ENCODE assay signal across 12 cellular contexts in the genomic region with DNA sequence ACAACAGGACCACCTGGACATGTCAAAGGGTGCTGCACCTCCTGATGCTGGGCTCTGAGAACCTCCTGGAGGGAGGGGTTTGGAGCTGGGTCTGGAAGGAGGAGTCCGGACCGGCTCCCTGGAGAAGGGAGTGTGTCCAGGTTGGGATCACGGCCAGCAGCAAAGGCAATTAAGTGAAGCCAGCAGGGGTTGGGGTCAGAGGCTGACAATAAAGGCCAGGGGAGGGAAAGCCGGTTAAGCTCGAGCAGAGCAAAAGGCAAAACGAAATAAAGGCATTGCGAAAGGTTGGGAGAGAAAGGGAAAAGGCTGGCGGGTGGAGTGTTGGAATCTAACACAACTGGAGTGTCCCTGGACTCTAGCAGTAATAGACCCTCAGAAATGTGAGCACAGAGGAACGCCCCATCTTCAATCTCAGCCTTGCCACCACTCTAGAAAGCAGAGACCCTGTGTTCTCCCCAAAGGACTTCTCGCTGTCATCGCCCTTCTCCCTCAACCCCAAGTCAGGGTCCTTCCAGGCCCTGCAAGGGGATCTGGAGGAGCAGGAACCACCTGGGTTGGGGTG. TPM values are rescaled to one million over a fixed set of nuclear protein-coding genes. Genes with fewer than 3 reads are reported as not detected.
DNase-seq lines count a peak whose midpoint lies in the region; ATAC-seq and TF ChIP-seq lines count a peak whose summit lies in the region.
"Had no signal": no experiment of that assay in that cellular context is flagged by ENCODE, and none has a peak within 500 bp of the region (broad histone marks: within the 10 kb centered on the region; RNA-seq: fewer than 3 reads in every experiment).

No MANE protein-coding gene starts in this region.

- intact Hi-C loops in PC-3 (cut with micrococcal nuclease): no loop called here

- H3K9me3 ChIP-seq in PC-3 (ENCODE audit: low read length): no peaks in the 10 kb centered on the region
- H3K9me3 ChIP-seq in endodermal cell (ENCODE audit: control insufficient read depth, low read length): no peaks in the 10 kb centered on the region
- H3K9me3 ChIP-seq: gastroesophageal sphincter had no signal

- H3K27me3 ChIP-seq in PC-3 (ENCODE audit: low read length) (peaks cover 37% of the 10 kb centered on the region), endodermal cell (ENCODE audit: control insufficient read depth, insufficient read depth, low read length, poor library complexity, severe bottlenecking) (peaks cover 75% of the 10 kb centered on the region)

- no peak overlapping the region for H3K9ac ChIP-seq in PC-3 (ENCODE audit: low read length)
- H3K9ac ChIP-seq in endodermal cell (ENCODE audit: extremely low read depth, low read length, poor library complexity, severe bottlenecking): no peak overlapping the region

- no peaks in the 10 kb centered on the region for H3K79me2 ChIP-seq in PC-3 (ENCODE audit: low read length)

- no peaks in the 10 kb centered on the region for H4K20me1 ChIP-seq in PC-3 (ENCODE audit: low read length)

- no peaks in the 10 kb centered on the region for H3F3A ChIP-seq in PC-3 (ENCODE audit: low read length, unreplicated experiment)

- H3K4me1 Mint-ChIP-seq in endodermal cell: peaks cover 10% of the 10 kb centered on the region

- no peaks in the 10 kb centered on the region for H3K9me3 Mint-ChIP-seq in endodermal cell
- H3K9me3 Mint-ChIP-seq: dendritic cell treated with granulocyte-macrophage colony-stimulating factor and Interleukin-4, amounts not matched to agents 40 ng/mL and 50 ng/mL, for 4 days; T-helper 1 cell treated with Interleukin-12 subunit alpha and Interleukin-12 subunit beta and Interleukin-4 antibody, amounts not matched to agents 30 μg/mL and 1 μg/mL, for 36 hours had no signal

- DNase-seq in NCI-H748 (lab: John Stamatoyannopoulos, UW; ENCODE audit: unreplicated experiment): peak; percentile 27
- no peak for DNase-seq in NCI-H748 treated with DMSO at 0.1 percent for 48 hours (lab: John Stamatoyannopoulos, UW)
- no peak for DNase-seq in PC-3
- peak; percentile 74 for DNase-seq in endodermal cell
- no peak for DNase-seq in omental fat pad (ENCODE audit: low spot score)
- no peak for DNase-seq in NCI-H187 treated with DMSO at 0.1 percent for 48 hours (lab: John Stamatoyannopoulos, UW)
- DNase-seq in NCI-H2107 (lab: John Stamatoyannopoulos, UW): no peak
- DNase-seq in GM03348 (ENCODE audit: low spot score): no peak

- H3K9me2 ChIP-seq in PC-3 (replicated peaks; ENCODE audit: low read length): no peaks in the 10 kb centered on the region

- TF ChIP-seq CTCF in PC-3 (conservative IDR thresholded peaks at IDR 0.05; ENCODE audit: low read depth, low read length): no peak
- TF ChIP-seq CTCF in endodermal cell (conservative IDR thresholded peaks at IDR 0.05): no peak
- no peak for TF ChIP-seq CTCF in omental fat pad (IDR thresholded peaks at IDR 0.05)

- POLR2A ChIA-PET in PC-3 (lab: Charles Lee; ENCODE audit: unreplicated experiment): no interaction called here

- H3K27me3 Mint-ChIP-seq in endodermal cell (ENCODE audit: insufficient read depth): peaks cover 77% of the 10 kb centered on the region

- H3K27ac ChIP-seq in PC-3 (ENCODE audit: low read length) (no peak overlapping the region), endodermal cell (ENCODE audit: low read depth, low read length) (no peak overlapping the region)

- H3K4me3 Mint-ChIP-seq in endodermal cell: peak overlapping the region; percentile 59

- no peak overlapping the region for H2AFZ ChIP-seq in PC-3 (ENCODE audit: low read length)

- peaks cover 10% of the 10 kb centered on the region; the same call in 1 of the 2 replicates for H3K4me1 ChIP-seq in PC-3 (ENCODE audit: insufficient read depth, low read length)
- H3K4me1 ChIP-seq in endodermal cell (ENCODE audit: control insufficient read depth, insufficient read depth, low read length): no peaks in the 10 kb centered on the region

- ATAC-seq in PC-3: no peak
- peak; percentile 13 for ATAC-seq in omental fat pad (ENCODE audit: low FRiP score)
- ATAC-seq: gastroesophageal sphincter had no signal

- CTCF ChIA-PET in PC-3 (lab: Charles Lee): no interaction called here

- WGBS in endodermal cell (ENCODE audit: insufficient coverage in 1 of 2, insufficient read length in 1 of 2), 2 experiments: 25 to 36% methylated on average over 7 to 11 of the region's 11 CpGs

- peak overlapping the region; percentile 54 for H3K4me2 ChIP-seq in PC-3 (ENCODE audit: low read length)

- H3K36me3 Mint-ChIP-seq in endodermal cell (ENCODE audit: low read depth): no peaks in the 10 kb centered on the region

- no TSS peak for BruUV-seq in PC-3 (replicated peaks; lab: Mats Ljungman, UMichigan)

- H3K27ac Mint-ChIP-seq in endodermal cell: no peak overlapping the region
- H3K27ac Mint-ChIP-seq: dendritic cell treated with granulocyte-macrophage colony-stimulating factor and Interleukin-4, amounts not matched to agents 40 ng/mL and 50 ng/mL, for 4 days; T-helper 1 cell treated with Interleukin-12 subunit alpha and Interleukin-12 subunit beta and Interleukin-4 antibody, amounts not matched to agents 30 μg/mL and 1 μg/mL, for 36 hours had no signal

- H3K4me3 ChIP-seq in PC-3 (ENCODE audit: low read length): peak overlapping the region; percentile 47; the same call in 1 of the 2 replicates
- no peak overlapping the region for H3K4me3 ChIP-seq in endodermal cell (ENCODE audit: low read length)

- H3K36me3 ChIP-seq in PC-3 (ENCODE audit: low read depth, low read length) (no peaks in the 10 kb centered on the region), endodermal cell (ENCODE audit: control insufficient read depth, insufficient read depth, low read length) (no peaks in the 10 kb centered on the region)
- H3K36me3 ChIP-seq: gastroesophageal sphincter had no signal

RNA-seq across cellular contexts. Expression of gene CACNG4, which starts 0.9 kb away (rescaled TPM):
- total RNA-seq in PC-3 (2014; rRNA removed): 1.7 and 2.4 TPM in 2 replicates
- total RNA-seq in endodermal cell: 1 to 10 TPM in 1 of 2 donors, under 1 TPM in 1; 0.22 to 1.3 TPM
- polyA plus RNA-seq in endodermal cell (2013, experiment 1 of 2): 40.5 TPM
- 38.6 TPM for polyA plus RNA-seq in endodermal cell (2013, experiment 2 of 2)
- total RNA-seq in omental fat pad: 1 to 10 TPM in 2 of 4 donors, under 1 TPM in 1, not detected in 1; 0.56 to 2.2 (median 1.1) TPM
- total RNA-seq: mononuclear cell had no signal

Comparison
In these comparisons a context has a peak if more than half of its experiments do, and no peak if none do; other contexts are left out.
1. DNase-seq: peak in NCI-H748 (single experiment) and endodermal cell (single experiment); none in NCI-H748 treated with DMSO at 0.1 percent for 48 hours (single experiment), PC-3 (single experiment), omental fat pad (single experiment), NCI-H187 treated with DMSO at 0.1 percent for 48 hours (single experiment), NCI-H2107 (single experiment) and GM03348 (single experiment).